1 cellular context compared by ENCODE assay signal in the genomic region with DNA sequence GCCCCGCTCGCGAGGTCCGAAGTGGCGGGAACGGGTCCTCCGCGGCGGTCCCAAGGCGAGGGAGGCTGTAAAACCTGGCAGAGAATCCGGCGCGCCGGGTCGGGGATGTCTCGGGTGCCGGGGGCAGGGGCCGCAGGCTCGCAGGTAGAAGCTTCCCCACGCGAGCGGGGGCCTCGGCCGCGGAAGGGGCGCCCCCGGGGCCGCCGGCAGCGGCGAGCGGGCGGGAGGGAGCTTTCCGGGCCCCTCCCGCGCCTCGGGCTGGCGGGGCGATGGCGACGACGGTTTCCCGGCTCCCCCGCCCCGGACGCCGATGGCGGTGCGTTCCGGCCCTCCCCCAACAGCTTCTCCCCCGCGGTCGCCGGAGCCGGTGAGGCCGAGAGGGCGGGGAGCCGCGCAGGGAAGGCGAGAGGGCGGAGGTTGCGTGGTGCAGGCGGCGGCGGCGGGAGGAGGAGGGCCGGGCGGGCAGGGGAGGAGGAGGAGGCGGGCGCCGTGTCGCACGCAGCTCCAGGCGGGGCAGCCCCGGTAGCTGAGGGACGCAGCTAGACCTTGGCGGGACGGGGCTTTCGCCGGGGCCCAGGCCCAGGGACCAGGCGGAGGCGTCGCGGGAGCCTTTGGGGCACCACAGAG.
A peak's percentile ranks its signal among the peaks of the same experiment; 100 is the strongest.
TF ChIP-seq lines count a peak whose summit lies in the region.

TSS of gene CUL1 (plus strand) at position 507 of the 627 bp plus-strand sequence. CDS start 31,220 bp downstream, outside the sequence.

TF ChIP-seq in HCT116, 20 proteins besides CTCF, POLR2A, EP300 and RAD21 (continued from another document):
- no peak for TF ChIP-seq REST (IDR thresholded peaks at IDR 0.05; ENCODE audit: low read depth)
- peak; percentile 65 for TF ChIP-seq MAX (IDR thresholded peaks at IDR 0.05)
- TF ChIP-seq EGR1 (IDR thresholded peaks at IDR 0.05; ENCODE audit: low read depth), result 0 out of 2 replicates have a peak, but pooled peaks have one; percentile 14
TF ChIP-seq in HCT116: peak in this region for 5.
